In the genomic region with DNA sequence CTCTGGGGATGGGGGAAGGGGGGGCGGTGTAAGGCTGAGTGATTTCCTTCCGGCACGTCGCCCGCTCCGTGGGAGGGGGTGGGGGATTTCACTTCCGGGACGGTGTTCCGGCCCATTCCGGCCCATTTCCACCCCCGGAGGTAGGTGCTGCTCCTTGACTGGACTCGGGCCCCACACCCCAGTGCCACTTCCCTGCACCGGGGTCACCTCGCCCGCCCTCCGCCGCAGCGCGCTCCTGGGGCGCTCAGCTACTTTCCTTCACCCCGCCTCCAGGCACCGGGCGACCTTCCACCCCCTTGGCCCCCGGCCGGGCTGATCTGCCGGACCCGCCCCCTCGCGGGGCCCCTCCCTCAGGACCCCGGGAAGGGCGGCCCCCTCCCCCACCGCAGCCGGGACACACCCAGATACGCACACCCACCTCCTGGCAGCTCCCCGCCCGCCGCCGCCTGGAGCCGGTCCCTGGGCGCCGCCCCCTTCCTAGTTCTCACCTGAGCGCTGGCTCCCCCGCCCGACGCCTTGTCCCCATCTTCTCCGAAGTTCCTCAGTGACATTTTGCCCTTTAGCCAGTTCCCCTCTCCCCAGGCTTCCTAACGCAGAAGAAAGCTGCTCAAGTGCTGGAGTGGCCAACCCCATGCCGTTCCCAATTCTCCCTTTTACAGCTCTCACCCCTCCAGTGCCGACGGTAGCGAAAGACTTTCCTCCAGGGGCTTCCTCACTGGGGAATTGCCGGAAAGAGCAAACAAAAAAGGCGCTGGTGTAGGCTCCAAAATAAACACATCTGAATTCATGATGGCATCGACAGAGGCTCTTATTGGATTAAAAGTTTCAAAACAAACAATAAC, we compare ENCODE assay signal across 1 cellular context.
A peak's percentile ranks its signal among the peaks of the same experiment; 100 is the strongest.
TF ChIP-seq lines count a peak whose summit lies in the region.

A gene with protein sequence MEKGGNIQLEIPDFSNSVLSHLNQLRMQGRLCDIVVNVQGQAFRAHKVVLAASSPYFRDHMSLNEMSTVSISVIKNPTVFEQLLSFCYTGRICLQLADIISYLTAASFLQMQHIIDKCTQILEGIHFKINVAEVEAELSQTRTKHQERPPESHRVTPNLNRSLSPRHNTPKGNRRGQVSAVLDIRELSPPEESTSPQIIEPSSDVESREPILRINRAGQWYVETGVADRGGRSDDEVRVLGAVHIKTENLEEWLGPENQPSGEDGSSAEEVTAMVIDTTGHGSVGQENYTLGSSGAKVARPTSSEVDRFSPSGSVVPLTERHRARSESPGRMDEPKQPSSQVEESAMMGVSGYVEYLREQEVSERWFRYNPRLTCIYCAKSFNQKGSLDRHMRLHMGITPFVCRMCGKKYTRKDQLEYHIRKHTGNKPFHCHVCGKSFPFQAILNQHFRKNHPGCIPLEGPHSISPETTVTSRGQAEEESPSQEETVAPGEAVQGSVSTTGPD (plus strand): TSS at position 115 of the 842 bp plus-strand sequence. CDS start 1,846 bp downstream, outside the sequence.

TF ChIP-seq in HEK293, 187 proteins besides CTCF, POLR2A, EP300 and RAD21 (continued from another document):
- TF ChIP-seq, protein P1, sequence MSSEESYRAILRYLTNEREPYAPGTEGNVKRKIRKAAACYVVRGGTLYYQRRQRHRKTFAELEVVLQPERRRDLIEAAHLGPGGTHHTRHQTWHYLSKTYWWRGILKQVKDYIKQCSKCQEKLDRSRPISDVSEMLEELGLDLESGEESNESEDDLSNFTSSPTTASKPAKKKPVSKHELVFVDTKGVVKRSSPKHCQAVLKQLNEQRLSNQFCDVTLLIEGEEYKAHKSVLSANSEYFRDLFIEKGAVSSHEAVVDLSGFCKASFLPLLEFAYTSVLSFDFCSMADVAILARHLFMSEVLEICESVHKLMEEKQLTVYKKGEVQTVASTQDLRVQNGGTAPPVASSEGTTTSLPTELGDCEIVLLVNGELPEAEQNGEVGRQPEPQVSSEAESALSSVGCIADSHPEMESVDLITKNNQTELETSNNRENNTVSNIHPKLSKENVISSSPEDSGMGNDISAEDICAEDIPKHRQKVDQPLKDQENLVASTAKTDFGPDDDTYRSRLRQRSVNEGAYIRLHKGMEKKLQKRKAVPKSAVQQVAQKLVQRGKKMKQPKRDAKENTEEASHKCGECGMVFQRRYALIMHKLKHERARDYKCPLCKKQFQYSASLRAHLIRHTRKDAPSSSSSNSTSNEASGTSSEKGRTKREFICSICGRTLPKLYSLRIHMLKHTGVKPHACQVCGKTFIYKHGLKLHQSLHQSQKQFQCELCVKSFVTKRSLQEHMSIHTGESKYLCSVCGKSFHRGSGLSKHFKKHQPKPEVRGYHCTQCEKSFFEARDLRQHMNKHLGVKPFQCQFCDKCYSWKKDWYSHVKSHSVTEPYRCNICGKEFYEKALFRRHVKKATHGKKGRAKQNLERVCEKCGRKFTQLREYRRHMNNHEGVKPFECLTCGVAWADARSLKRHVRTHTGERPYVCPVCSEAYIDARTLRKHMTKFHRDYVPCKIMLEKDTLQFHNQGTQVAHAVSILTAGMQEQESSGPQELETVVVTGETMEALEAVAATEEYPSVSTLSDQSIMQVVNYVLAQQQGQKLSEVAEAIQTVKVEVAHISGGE (tag by site-specific recombination; conservative IDR thresholded peaks at IDR 0.05; ENCODE audit: low read depth), result peak; percentile 96
- TF ChIP-seq ZNF133 (tag by site-specific recombination; IDR thresholded peaks at IDR 0.05) (no peak), ZNF596 (tag by site-specific recombination; IDR thresholded peaks at IDR 0.05) (no peak), OSR2 (tag by site-specific recombination; IDR thresholded peaks at IDR 0.05) (peak; percentile 23; the same call in 1 of the 2 replicates), ZNF624 (tag by site-specific recombination; IDR thresholded peaks at IDR 0.05) (no peak), GLIS1 (tag by site-specific recombination; IDR thresholded peaks at IDR 0.05) (peak; percentile 91), ZNF24 (tag by site-specific recombination; IDR thresholded peaks at IDR 0.05) (peak; percentile 33; the same call in 1 of the 2 replicates), KLF8 (tag by site-specific recombination; IDR thresholded peaks at IDR 0.05) (peak; percentile 95), ZFP69B (tag by site-specific recombination; IDR thresholded peaks at IDR 0.05) (peak; percentile 89), ZNF837 (tag by site-specific recombination; IDR thresholded peaks at IDR 0.05) (no peak), ZNF600 (tag by site-specific recombination; IDR thresholded peaks at IDR 0.05) (peak; percentile 88)
- TF ChIP-seq, protein P2, sequence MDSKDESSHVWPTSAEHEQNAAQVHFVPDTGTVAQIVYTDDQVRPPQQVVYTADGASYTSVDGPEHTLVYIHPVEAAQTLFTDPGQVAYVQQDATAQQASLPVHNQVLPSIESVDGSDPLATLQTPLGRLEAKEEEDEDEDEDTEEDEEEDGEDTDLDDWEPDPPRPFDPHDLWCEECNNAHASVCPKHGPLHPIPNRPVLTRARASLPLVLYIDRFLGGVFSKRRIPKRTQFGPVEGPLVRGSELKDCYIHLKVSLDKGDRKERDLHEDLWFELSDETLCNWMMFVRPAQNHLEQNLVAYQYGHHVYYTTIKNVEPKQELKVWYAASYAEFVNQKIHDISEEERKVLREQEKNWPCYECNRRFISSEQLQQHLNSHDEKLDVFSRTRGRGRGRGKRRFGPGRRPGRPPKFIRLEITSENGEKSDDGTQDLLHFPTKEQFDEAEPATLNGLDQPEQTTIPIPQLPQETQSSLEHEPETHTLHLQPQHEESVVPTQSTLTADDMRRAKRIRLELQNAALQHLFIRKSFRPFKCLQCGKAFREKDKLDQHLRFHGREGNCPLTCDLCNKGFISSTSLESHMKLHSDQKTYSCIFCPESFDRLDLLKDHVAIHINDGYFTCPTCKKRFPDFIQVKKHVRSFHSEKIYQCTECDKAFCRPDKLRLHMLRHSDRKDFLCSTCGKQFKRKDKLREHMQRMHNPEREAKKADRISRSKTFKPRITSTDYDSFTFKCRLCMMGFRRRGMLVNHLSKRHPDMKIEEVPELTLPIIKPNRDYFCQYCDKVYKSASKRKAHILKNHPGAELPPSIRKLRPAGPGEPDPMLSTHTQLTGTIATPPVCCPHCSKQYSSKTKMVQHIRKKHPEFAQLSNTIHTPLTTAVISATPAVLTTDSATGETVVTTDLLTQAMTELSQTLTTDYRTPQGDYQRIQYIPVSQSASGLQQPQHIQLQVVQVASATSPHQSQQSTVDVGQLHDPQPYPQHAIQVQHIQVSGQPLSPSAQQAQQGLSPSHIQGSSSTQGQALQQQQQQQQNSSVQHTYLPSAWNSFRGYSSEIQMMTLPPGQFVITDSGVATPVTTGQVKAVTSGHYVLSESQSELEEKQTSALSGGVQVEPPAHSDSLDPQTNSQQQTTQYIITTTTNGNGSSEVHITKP (tag by site-specific recombination; IDR thresholded peaks at IDR 0.05), result peak; percentile 84
- TF ChIP-seq, protein P3, sequence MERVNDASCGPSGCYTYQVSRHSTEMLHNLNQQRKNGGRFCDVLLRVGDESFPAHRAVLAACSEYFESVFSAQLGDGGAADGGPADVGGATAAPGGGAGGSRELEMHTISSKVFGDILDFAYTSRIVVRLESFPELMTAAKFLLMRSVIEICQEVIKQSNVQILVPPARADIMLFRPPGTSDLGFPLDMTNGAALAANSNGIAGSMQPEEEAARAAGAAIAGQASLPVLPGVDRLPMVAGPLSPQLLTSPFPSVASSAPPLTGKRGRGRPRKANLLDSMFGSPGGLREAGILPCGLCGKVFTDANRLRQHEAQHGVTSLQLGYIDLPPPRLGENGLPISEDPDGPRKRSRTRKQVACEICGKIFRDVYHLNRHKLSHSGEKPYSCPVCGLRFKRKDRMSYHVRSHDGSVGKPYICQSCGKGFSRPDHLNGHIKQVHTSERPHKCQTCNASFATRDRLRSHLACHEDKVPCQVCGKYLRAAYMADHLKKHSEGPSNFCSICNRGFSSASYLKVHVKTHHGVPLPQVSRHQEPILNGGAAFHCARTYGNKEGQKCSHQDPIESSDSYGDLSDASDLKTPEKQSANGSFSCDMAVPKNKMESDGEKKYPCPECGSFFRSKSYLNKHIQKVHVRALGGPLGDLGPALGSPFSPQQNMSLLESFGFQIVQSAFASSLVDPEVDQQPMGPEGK (tag by site-specific recombination; IDR thresholded peaks at IDR 0.05), result peak; percentile 99
- TF ChIP-seq, protein P4, sequence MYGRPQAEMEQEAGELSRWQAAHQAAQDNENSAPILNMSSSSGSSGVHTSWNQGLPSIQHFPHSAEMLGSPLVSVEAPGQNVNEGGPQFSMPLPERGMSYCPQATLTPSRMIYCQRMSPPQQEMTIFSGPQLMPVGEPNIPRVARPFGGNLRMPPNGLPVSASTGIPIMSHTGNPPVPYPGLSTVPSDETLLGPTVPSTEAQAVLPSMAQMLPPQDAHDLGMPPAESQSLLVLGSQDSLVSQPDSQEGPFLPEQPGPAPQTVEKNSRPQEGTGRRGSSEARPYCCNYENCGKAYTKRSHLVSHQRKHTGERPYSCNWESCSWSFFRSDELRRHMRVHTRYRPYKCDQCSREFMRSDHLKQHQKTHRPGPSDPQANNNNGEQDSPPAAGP (tag by site-specific recombination; IDR thresholded peaks at IDR 0.05), result peak; percentile 90
- TF ChIP-seq, protein P5, sequence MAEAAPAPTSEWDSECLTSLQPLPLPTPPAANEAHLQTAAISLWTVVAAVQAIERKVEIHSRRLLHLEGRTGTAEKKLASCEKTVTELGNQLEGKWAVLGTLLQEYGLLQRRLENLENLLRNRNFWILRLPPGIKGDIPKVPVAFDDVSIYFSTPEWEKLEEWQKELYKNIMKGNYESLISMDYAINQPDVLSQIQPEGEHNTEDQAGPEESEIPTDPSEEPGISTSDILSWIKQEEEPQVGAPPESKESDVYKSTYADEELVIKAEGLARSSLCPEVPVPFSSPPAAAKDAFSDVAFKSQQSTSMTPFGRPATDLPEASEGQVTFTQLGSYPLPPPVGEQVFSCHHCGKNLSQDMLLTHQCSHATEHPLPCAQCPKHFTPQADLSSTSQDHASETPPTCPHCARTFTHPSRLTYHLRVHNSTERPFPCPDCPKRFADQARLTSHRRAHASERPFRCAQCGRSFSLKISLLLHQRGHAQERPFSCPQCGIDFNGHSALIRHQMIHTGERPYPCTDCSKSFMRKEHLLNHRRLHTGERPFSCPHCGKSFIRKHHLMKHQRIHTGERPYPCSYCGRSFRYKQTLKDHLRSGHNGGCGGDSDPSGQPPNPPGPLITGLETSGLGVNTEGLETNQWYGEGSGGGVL (tag by site-specific recombination; IDR thresholded peaks at IDR 0.05), result peak; percentile 96
